Comparison of ENCODE assay signal across 10 cellular contexts in genomic region chr17:57735707-57736106, GRCh38. TPM values are rescaled to one million over a fixed set of nuclear protein-coding genes. Genes with fewer than 3 reads are reported as not detected.
DNase-seq lines count a peak whose midpoint lies in the region; ATAC-seq, FAIRE-seq and TF ChIP-seq lines count a peak whose summit lies in the region.
"Had no signal": no experiment of that assay in that cellular context is flagged by ENCODE, and none has a peak within 500 bp of the region (broad histone marks: within the 10 kb centered on the region; RNA-seq: fewer than 3 reads in every experiment).

No MANE protein-coding gene starts in this region.

- TF ChIP-seq RAD21 in GM12878 (IDR thresholded peaks at IDR 0.05; ENCODE audit: insufficient read depth, low read depth, low read length): peak; percentile 46

- no peak for TF ChIP-seq EP300 in GM12878 (IDR thresholded peaks at IDR 0.05; ENCODE audit: borderline replicate concordance in 1 of 2, control insufficient read depth in 1 of 2, low read depth in 2 of 2, low read length in 2 of 2)

- no peak for TF ChIP-seq POLR2A in GM12878 (IDR thresholded peaks at IDR 0.05; ENCODE audit: low read depth, low read length)

- peak overlapping the region; percentile 8; the same call in 1 of the 2 replicates for H3K9ac ChIP-seq in GM12878 (ENCODE audit: control insufficient read depth, insufficient read depth, low read length)

- in situ Hi-C loops in GM12878 (cut with MboI): no loop called here

- H4K20me1 ChIP-seq in GM12878 (ENCODE audit: control insufficient read depth, insufficient read depth): no peaks in the 10 kb centered on the region

- POLR2A ChIA-PET in GM12878 (lab: Charles Lee): no interaction called here

- H3K79me2 ChIP-seq in GM12878 (ENCODE audit: control insufficient read depth, insufficient read depth, low read length): no peaks in the 10 kb centered on the region

- intact Hi-C loops in left ventricle myocardium inferior (cut with micrococcal nuclease) (no loop called here), left cardiac atrium (cut with DNase I) (no loop called here), GM12878 (cut with micrococcal nuclease; ENCODE audit: unreplicated experiment) (no loop called here), upper lobe of right lung (cut with DNase I) (no loop called here)

- H3K27me3 ChIP-seq in left ventricle myocardium inferior (ENCODE audit: low read depth) (peaks cover 2% of the 10 kb centered on the region), GM12878 (replicated peaks in 1 of 2; ENCODE audit: control insufficient read depth in 2 of 2, insufficient read depth in 2 of 2, low read length in 1 of 2) (no peaks in the 10 kb centered on the region; a peak in 1 of 4 replicates), upper lobe of right lung (peaks cover 4% of the 10 kb centered on the region)

- peak overlapping the region; percentile 46 for H2AFZ ChIP-seq in GM12878 (ENCODE audit: control insufficient read depth, low read depth, low read length)

- FAIRE-seq in GM12878 (lab: Jason Lieb, UNC): peak; percentile 78

- H3K4me2 ChIP-seq in GM12878 (ENCODE audit: control insufficient read depth, insufficient read depth): peak overlapping the region; percentile 65; the same call in 1 of the 2 replicates

- no peak for DNase-seq in left ventricle myocardium inferior
- no peak for DNase-seq in left cardiac atrium
- peak; percentile 52 for DNase-seq in NCI-H1436 treated with DMSO at 0.1 percent for 48 hours (lab: John Stamatoyannopoulos, UW)
- no peak for DNase-seq in GM12878 (ENCODE audit: low read depth, low spot score)
- DNase-seq in upper lobe of right lung: no peak
- DNase-seq in GF-D8 (lab: John Stamatoyannopoulos, UW): no peak
- DNase-seq: posterior cingulate gyrus had no signal

- no peak for ATAC-seq in left cardiac atrium
- ATAC-seq in GM12878: peak; percentile 72
- ATAC-seq in upper lobe of right lung: no peak
- no peak for ATAC-seq in GM19395 (IDR thresholded peaks at IDR 0.05; ENCODE audit: unreplicated experiment)
- ATAC-seq in HG03521 (IDR thresholded peaks at IDR 0.05; ENCODE audit: unreplicated experiment): no peak
- ATAC-seq: esophagus mucosa had no signal

- H3K36me3 ChIP-seq in left ventricle myocardium inferior (no peaks in the 10 kb centered on the region), GM12878 (ENCODE audit: control insufficient read depth in 2 of 2, insufficient read depth in 2 of 2, low read length in 1 of 2) (no peaks in the 10 kb centered on the region), upper lobe of right lung (no peaks in the 10 kb centered on the region)

- SMC1A ChIA-PET in GM12878 (lab: Charles Lee; ENCODE audit: uncharacterized antibody, unreplicated experiment): no interaction called here

- RAD21 ChIA-PET in GM12878 (lab: Charles Lee; ENCODE audit: unreplicated experiment): interaction anchor here (1.2 to 1.4 kb wide), 2 partner anchors 198 to 492 kb away, joined by 3 to 5 read pairs; no protein-coding TSS in a partner anchor

- H3K9me3 ChIP-seq in left ventricle myocardium inferior (replicated peaks) (no peaks in the 10 kb centered on the region), GM12878 (replicated peaks; ENCODE audit: control insufficient read depth, insufficient read depth, low read length) (no peaks in the 10 kb centered on the region), upper lobe of right lung (no peaks in the 10 kb centered on the region)

- no TSS peak for BruUV-seq in GM12878 (replicated peaks; lab: Mats Ljungman, UMichigan)

- no peak overlapping the region for H3K4me3 ChIP-seq in left ventricle myocardium inferior
- no peak overlapping the region for H3K4me3 ChIP-seq in GM12878
- no peak overlapping the region for H3K4me3 ChIP-seq in upper lobe of right lung

- TF ChIP-seq CTCF in left ventricle myocardium inferior (IDR thresholded peaks at IDR 0.05; ENCODE audit: borderline replicate concordance) (peak; percentile 49), GM12878 (IDR thresholded peaks at IDR 0.05 in 2 of 3, conservative IDR thresholded peaks at IDR 0.05 in 1 of 3; ENCODE audit: control insufficient read depth in 2 of 3, extremely low read depth in 1 of 3, insufficient read depth in 1 of 3, low read depth in 3 of 3, low read length in 3 of 3) (peak; percentile 43 to 52 (median 48); a peak in 5 of 6 replicates), upper lobe of right lung (IDR thresholded peaks at IDR 0.05) (peak; percentile 8)

- no peak overlapping the region for H3K27ac ChIP-seq in left ventricle myocardium inferior (replicated peaks)
- H3K27ac ChIP-seq in GM12878 (ENCODE audit: control insufficient read depth, insufficient read depth): peak overlapping the region; percentile 61
- H3K27ac ChIP-seq in upper lobe of right lung: no peak overlapping the region

- H3K4me1 ChIP-seq in left ventricle myocardium inferior (no peaks in the 10 kb centered on the region), GM12878 (ENCODE audit: control insufficient read depth, insufficient read depth, low read length) (peaks cover 18% of the 10 kb centered on the region), upper lobe of right lung (no peaks in the 10 kb centered on the region)

- WGBS in GM12878 (ENCODE audit: insufficient coverage, insufficient replicate concordance, low lambda C conversion rate, missing lambda C conversion rate): 66% methylated on average over 6 of the region's 6 CpGs

- CTCF ChIA-PET in GM12878 (lab: Yijun Ruan, JAX): interaction anchor here (1.0 kb wide), 1 partner anchor 603 kb away, joined by 3 read pairs; no protein-coding TSS in a partner anchor

TF ChIP-seq in GM12878, 131 proteins besides CTCF, POLR2A, EP300 and RAD21:
- TF ChIP-seq SMC3 (IDR thresholded peaks at IDR 0.05; ENCODE audit: borderline replicate concordance, low read length) (peak; percentile 26; the same call in 1 of the 2 replicates), YBX1 (IDR thresholded peaks at IDR 0.05) (no peak)

RNA-seq across cellular contexts. Expression of gene CCDC182, which starts 9.4 kb away (rescaled TPM):
- total RNA-seq in left ventricle myocardium inferior (not detected), left cardiac atrium (not detected), GM12878 (2014; rRNA removed) (not detected in 2 replicates), GM12878 (2014; rRNA removed; fragmentation: Illumina TruSeq; extraction: Trizol) (not detected in 2 replicates), GM12878 (2021) (not detected in 2 replicates), upper lobe of right lung (not detected)
- total RNA-seq in GM12878 (2013; cell fraction: nucleolus; rRNA removed): not detected in 2 replicates
- not detected for polyA plus RNA-seq in GM12878 (2011; ENCODE audit: low read depth)
- polyA plus RNA-seq in GM12878 (2011; rRNA removed) (not detected in 2 replicates), GM12878 (2014; fragmentation: Illumina TruSeq; extraction: Trizol) (not detected in 2 replicates), GM12878 (2014; fragmentation: Nextera tagmentation; extraction: Ambion mirVana) (not detected), GM12878 (2014; rRNA removed) (not detected in 2 replicates), GM12878 (2016; fragmentation: Nextera tagmentation; extraction: Ambion mirVana) (not detected)
- not detected in 2 replicates for polyA plus RNA-seq in GM12878 (2011; cell fraction: cytosol; rRNA removed)
- polyA plus RNA-seq in GM12878 (2011; cell fraction: nucleus; rRNA removed): not detected in 2 replicates
- polyA plus RNA-seq in GM12878 (2012): not detected in 2 replicates
- not detected in 2 replicates for polyA minus RNA-seq in GM12878 (2011; rRNA and poly(A)+ RNA removed)
- not detected in 2 replicates for polyA minus RNA-seq in GM12878 (2011; cell fraction: cytosol; rRNA and poly(A)+ RNA removed)
- polyA minus RNA-seq in GM12878 (2011; cell fraction: nucleus; rRNA and poly(A)+ RNA removed): not detected in 2 replicates
- total RNA-seq: esophagus mucosa had no signal
